ENCODE assay signal across 1 cellular context in the genomic region with DNA sequence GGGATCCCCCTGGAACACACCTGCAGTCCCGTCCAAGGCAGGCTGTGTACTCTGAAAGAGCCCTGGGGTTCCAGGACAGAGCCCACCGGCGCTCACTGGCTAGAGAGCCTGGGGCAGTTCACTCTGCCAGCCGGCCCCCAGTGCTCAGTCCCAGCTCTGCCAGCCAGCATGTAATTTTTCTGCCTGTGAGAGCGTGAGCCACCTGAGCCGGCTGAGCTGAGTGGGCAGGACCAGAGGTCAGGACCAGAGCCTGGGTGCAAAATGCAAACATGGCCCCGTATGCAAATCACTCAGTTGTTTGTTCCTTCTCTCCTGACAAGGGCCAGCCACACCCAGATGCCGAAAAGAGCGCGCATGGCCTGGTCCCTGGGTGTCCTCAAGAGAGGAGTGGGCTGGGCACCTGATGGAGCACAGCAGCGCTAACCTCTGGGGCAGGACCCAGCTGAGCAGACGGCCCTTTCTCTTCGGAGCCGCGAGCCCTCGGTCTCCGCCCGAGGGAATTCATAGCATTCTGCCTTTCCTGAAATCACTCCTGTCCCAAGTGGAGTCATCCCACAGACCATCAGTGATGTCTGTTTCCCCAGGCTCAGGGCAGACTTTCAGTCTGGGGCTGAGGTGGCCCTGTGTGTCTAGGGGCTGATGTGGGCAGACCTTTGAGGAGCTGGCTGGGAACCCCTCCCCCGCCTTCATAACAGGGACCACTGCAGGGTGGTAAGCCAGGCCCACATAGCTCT.
TF ChIP-seq lines count a peak whose summit lies in the region.

No MANE protein-coding gene starts in this region.

TF ChIP-seq in HepG2, 621 proteins besides CTCF, POLR2A, EP300 and RAD21 (continued from another document and continues in another):
- no peak for TF ChIP-seq RFX5 (IDR thresholded peaks at IDR 0.05; ENCODE audit: low read depth, low read length)
- TF ChIP-seq ISL2 (CRISPR knock-in tag; IDR thresholded peaks at IDR 0.05) = no peak
- TF ChIP-seq EEA1 (CRISPR knock-in tag; IDR thresholded peaks at IDR 0.05; ENCODE audit: borderline replicate concordance) = no peak
- no peak for TF ChIP-seq MYNN (CRISPR knock-in tag; IDR thresholded peaks at IDR 0.05; ENCODE audit: low read depth)
- TF ChIP-seq SKI (IDR thresholded peaks at IDR 0.05; ENCODE audit: partially characterized antibody) = no peak
- 0 out of 2 replicates have a peak, but pooled peaks have one; percentile 2 for TF ChIP-seq ZNF563 (CRISPR knock-in tag; IDR thresholded peaks at IDR 0.05)
- TF ChIP-seq, protein P1, sequence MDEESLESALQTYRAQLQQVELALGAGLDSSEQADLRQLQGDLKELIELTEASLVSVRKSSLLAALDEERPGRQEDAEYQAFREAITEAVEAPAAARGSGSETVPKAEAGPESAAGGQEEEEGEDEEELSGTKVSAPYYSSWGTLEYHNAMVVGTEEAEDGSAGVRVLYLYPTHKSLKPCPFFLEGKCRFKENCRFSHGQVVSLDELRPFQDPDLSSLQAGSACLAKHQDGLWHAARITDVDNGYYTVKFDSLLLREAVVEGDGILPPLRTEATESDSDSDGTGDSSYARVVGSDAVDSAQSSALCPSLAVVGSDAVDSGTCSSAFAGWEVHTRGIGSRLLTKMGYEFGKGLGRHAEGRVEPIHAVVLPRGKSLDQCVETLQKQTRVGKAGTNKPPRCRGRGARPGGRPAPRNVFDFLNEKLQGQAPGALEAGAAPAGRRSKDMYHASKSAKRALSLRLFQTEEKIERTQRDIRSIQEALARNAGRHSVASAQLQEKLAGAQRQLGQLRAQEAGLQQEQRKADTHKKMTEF (CRISPR knock-in tag; IDR thresholded peaks at IDR 0.05) = no peak
- no peak for TF ChIP-seq ZNF546 (CRISPR knock-in tag; conservative IDR thresholded peaks at IDR 0.05)
- TF ChIP-seq NFE2L1 (CRISPR knock-in tag; IDR thresholded peaks at IDR 0.05; ENCODE audit: borderline replicate concordance) = no peak
- TF ChIP-seq ZNF510 (CRISPR knock-in tag; IDR thresholded peaks at IDR 0.05; ENCODE audit: low read depth) = no peak
- TF ChIP-seq ZNF205 (CRISPR knock-in tag; IDR thresholded peaks at IDR 0.05) = no peak
- TF ChIP-seq ZNF30 (CRISPR knock-in tag; IDR thresholded peaks at IDR 0.05) = no peak
- TF ChIP-seq SP2 (CRISPR knock-in tag; IDR thresholded peaks at IDR 0.05) = no peak
- no peak for TF ChIP-seq ATF7-NPFF (CRISPR knock-in tag; IDR thresholded peaks at IDR 0.05; ENCODE audit: low read depth)
- TF ChIP-seq WIZ (CRISPR knock-in tag; IDR thresholded peaks at IDR 0.05) = no peak
- TF ChIP-seq FOXA3 (CRISPR knock-in tag; IDR thresholded peaks at IDR 0.05) = no peak
- no peak for TF ChIP-seq RBM22 (optimal IDR thresholded peaks at IDR 0.05; ENCODE audit: low read length)
- no peak for TF ChIP-seq ZNF674 (CRISPR knock-in tag; IDR thresholded peaks at IDR 0.05; ENCODE audit: low read depth)
- no peak for TF ChIP-seq ZNF33A (CRISPR knock-in tag; IDR thresholded peaks at IDR 0.05; ENCODE audit: borderline replicate concordance)
- TF ChIP-seq ASH2L (IDR thresholded peaks at IDR 0.05; ENCODE audit: insufficient read length, low read depth, low read length) = no peak
- TF ChIP-seq, protein P2, sequence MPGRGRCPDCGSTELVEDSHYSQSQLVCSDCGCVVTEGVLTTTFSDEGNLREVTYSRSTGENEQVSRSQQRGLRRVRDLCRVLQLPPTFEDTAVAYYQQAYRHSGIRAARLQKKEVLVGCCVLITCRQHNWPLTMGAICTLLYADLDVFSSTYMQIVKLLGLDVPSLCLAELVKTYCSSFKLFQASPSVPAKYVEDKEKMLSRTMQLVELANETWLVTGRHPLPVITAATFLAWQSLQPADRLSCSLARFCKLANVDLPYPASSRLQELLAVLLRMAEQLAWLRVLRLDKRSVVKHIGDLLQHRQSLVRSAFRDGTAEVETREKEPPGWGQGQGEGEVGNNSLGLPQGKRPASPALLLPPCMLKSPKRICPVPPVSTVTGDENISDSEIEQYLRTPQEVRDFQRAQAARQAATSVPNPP (CRISPR knock-in tag; IDR thresholded peaks at IDR 0.05) = 0 out of 2 replicates have a peak, but pooled peaks have one; percentile 22
- TF ChIP-seq, protein P3, sequence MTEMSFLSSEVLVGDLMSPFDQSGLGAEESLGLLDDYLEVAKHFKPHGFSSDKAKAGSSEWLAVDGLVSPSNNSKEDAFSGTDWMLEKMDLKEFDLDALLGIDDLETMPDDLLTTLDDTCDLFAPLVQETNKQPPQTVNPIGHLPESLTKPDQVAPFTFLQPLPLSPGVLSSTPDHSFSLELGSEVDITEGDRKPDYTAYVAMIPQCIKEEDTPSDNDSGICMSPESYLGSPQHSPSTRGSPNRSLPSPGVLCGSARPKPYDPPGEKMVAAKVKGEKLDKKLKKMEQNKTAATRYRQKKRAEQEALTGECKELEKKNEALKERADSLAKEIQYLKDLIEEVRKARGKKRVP (CRISPR knock-in tag; IDR thresholded peaks at IDR 0.05) = no peak
- TF ChIP-seq, protein P4, sequence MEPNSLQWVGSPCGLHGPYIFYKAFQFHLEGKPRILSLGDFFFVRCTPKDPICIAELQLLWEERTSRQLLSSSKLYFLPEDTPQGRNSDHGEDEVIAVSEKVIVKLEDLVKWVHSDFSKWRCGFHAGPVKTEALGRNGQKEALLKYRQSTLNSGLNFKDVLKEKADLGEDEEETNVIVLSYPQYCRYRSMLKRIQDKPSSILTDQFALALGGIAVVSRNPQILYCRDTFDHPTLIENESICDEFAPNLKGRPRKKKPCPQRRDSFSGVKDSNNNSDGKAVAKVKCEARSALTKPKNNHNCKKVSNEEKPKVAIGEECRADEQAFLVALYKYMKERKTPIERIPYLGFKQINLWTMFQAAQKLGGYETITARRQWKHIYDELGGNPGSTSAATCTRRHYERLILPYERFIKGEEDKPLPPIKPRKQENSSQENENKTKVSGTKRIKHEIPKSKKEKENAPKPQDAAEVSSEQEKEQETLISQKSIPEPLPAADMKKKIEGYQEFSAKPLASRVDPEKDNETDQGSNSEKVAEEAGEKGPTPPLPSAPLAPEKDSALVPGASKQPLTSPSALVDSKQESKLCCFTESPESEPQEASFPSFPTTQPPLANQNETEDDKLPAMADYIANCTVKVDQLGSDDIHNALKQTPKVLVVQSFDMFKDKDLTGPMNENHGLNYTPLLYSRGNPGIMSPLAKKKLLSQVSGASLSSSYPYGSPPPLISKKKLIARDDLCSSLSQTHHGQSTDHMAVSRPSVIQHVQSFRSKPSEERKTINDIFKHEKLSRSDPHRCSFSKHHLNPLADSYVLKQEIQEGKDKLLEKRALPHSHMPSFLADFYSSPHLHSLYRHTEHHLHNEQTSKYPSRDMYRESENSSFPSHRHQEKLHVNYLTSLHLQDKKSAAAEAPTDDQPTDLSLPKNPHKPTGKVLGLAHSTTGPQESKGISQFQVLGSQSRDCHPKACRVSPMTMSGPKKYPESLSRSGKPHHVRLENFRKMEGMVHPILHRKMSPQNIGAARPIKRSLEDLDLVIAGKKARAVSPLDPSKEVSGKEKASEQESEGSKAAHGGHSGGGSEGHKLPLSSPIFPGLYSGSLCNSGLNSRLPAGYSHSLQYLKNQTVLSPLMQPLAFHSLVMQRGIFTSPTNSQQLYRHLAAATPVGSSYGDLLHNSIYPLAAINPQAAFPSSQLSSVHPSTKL (CRISPR knock-in tag; IDR thresholded peaks at IDR 0.05) = 0 out of 2 replicates have a peak, but pooled peaks have one; percentile 17
- TF ChIP-seq, protein P5, sequence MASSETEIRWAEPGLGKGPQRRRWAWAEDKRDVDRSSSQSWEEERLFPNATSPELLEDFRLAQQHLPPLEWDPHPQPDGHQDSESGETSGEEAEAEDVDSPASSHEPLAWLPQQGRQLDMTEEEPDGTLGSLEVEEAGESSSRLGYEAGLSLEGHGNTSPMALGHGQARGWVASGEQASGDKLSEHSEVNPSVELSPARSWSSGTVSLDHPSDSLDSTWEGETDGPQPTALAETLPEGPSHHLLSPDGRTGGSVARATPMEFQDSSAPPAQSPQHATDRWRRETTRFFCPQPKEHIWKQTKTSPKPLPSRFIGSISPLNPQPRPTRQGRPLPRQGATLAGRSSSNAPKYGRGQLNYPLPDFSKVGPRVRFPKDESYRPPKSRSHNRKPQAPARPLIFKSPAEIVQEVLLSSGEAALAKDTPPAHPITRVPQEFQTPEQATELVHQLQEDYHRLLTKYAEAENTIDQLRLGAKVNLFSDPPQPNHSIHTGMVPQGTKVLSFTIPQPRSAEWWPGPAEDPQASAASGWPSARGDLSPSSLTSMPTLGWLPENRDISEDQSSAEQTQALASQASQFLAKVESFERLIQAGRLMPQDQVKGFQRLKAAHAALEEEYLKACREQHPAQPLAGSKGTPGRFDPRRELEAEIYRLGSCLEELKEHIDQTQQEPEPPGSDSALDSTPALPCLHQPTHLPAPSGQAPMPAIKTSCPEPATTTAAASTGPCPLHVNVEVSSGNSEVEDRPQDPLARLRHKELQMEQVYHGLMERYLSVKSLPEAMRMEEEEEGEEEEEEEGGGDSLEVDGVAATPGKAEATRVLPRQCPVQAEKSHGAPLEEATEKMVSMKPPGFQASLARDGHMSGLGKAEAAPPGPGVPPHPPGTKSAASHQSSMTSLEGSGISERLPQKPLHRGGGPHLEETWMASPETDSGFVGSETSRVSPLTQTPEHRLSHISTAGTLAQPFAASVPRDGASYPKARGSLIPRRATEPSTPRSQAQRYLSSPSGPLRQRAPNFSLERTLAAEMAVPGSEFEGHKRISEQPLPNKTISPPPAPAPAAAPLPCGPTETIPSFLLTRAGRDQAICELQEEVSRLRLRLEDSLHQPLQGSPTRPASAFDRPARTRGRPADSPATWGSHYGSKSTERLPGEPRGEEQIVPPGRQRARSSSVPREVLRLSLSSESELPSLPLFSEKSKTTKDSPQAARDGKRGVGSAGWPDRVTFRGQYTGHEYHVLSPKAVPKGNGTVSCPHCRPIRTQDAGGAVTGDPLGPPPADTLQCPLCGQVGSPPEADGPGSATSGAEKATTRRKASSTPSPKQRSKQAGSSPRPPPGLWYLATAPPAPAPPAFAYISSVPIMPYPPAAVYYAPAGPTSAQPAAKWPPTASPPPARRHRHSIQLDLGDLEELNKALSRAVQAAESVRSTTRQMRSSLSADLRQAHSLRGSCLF (CRISPR knock-in tag; IDR thresholded peaks at IDR 0.05; ENCODE audit: borderline replicate concordance) = no peak
- TF ChIP-seq, protein P6, sequence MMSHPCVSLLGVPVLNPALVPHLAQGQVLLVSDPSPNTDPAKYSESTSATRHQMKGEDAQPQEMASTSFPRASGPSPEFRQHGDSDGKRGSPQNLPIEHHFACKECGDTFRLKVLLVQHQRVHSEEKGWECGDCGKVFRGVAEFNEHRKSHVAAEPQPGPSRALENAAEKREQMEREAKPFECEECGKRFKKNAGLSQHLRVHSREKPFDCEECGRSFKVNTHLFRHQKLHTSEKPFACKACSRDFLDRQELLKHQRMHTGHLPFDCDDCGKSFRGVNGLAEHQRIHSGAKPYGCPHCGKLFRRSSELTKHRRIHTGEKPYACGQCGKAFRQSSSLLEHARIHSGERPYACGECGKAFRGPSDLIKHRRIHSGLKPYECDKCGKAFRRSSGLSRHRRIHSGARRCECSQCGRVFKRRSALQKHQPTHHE (CRISPR knock-in tag; IDR thresholded peaks at IDR 0.05; ENCODE audit: borderline replicate concordance) = no peak
- TF ChIP-seq, protein P7, sequence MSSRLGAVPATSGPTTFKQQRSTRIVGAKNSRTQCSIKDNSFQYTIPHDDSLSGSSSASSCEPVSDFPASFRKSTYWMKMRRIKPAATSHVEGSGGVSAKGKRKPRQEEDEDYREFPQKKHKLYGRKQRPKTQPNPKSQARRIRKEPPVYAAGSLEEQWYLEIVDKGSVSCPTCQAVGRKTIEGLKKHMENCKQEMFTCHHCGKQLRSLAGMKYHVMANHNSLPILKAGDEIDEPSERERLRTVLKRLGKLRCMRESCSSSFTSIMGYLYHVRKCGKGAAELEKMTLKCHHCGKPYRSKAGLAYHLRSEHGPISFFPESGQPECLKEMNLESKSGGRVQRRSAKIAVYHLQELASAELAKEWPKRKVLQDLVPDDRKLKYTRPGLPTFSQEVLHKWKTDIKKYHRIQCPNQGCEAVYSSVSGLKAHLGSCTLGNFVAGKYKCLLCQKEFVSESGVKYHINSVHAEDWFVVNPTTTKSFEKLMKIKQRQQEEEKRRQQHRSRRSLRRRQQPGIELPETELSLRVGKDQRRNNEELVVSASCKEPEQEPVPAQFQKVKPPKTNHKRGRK (CRISPR knock-in tag; IDR thresholded peaks at IDR 0.05) = no peak
- TF ChIP-seq FOXK2 (IDR thresholded peaks at IDR 0.05) = no peak
- TF ChIP-seq, protein P8, sequence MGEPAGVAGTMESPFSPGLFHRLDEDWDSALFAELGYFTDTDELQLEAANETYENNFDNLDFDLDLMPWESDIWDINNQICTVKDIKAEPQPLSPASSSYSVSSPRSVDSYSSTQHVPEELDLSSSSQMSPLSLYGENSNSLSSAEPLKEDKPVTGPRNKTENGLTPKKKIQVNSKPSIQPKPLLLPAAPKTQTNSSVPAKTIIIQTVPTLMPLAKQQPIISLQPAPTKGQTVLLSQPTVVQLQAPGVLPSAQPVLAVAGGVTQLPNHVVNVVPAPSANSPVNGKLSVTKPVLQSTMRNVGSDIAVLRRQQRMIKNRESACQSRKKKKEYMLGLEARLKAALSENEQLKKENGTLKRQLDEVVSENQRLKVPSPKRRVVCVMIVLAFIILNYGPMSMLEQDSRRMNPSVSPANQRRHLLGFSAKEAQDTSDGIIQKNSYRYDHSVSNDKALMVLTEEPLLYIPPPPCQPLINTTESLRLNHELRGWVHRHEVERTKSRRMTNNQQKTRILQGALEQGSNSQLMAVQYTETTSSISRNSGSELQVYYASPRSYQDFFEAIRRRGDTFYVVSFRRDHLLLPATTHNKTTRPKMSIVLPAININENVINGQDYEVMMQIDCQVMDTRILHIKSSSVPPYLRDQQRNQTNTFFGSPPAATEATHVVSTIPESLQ (CRISPR knock-in tag; conservative IDR thresholded peaks at IDR 0.05) = no peak
- no peak for TF ChIP-seq SUZ12 (IDR thresholded peaks at IDR 0.05; ENCODE audit: low read depth, low read length)
- TF ChIP-seq, protein P9, sequence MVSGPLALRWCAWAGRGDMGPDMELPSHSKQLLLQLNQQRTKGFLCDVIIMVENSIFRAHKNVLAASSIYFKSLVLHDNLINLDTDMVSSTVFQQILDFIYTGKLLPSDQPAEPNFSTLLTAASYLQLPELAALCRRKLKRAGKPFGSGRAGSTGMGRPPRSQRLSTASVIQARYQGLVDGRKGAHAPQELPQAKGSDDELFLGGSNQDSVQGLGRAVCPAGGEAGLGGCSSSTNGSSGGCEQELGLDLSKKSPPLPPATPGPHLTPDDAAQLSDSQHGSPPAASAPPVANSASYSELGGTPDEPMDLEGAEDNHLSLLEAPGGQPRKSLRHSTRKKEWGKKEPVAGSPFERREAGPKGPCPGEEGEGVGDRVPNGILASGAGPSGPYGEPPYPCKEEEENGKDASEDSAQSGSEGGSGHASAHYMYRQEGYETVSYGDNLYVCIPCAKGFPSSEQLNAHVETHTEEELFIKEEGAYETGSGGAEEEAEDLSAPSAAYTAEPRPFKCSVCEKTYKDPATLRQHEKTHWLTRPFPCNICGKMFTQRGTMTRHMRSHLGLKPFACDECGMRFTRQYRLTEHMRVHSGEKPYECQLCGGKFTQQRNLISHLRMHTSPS (CRISPR knock-in tag; IDR thresholded peaks at IDR 0.05; ENCODE audit: low read depth) = no peak
- TF ChIP-seq, protein P10, sequence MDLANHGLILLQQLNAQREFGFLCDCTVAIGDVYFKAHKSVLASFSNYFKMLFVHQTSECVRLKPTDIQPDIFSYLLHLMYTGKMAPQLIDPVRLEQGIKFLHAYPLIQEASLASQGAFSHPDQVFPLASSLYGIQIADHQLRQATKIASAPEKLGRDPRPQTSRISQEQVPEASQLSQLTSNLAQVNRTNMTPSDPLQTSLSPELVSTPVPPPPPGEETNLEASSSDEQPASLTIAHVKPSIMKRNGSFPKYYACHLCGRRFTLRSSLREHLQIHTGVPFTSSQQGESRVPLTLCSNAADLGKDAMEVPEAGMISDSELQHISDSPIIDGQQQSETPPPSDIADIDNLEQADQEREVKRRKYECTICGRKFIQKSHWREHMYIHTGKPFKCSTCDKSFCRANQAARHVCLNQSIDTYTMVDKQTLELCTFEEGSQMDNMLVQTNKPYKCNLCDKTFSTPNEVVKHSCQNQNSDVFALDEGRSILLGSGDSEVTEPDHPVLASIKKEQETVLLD (CRISPR knock-in tag; IDR thresholded peaks at IDR 0.05; ENCODE audit: low read depth) = no peak
- TF ChIP-seq SRSF1 (optimal IDR thresholded peaks at IDR 0.05; ENCODE audit: low read depth, low read length) = peak; percentile 41
- TF ChIP-seq ZNF430 (CRISPR knock-in tag; IDR thresholded peaks at IDR 0.05) = no peak
- no peak for TF ChIP-seq ZSCAN22 (CRISPR knock-in tag; IDR thresholded peaks at IDR 0.05)
- TF ChIP-seq ZFP62 (CRISPR knock-in tag; IDR thresholded peaks at IDR 0.05) = no peak
